In genomic region chr5:155044591-155044990, GRCh38 we compare ENCODE assay signal across 10 cellular contexts. TPM values are rescaled to one million over a fixed set of nuclear protein-coding genes. Genes with fewer than 3 reads are reported as not detected.
"Had no signal": no experiment of that assay in that cellular context is flagged by ENCODE, and none has a peak within 500 bp of the region (broad histone marks: within the 10 kb centered on the region; RNA-seq: fewer than 3 reads in every experiment).

No MANE protein-coding gene starts in this region.

- H3K4me3 Mint-ChIP-seq: HFFc6, IgD-negative memory B cell had no signal

- H3K27ac Mint-ChIP-seq: HFFc6, IgD-negative memory B cell had no signal

- H3K9ac ChIP-seq: GM23248 had no signal

- H3K4me1 Mint-ChIP-seq: IgD-negative memory B cell had no signal

- H3K27ac ChIP-seq: GM23248, HL-60 had no signal

- H3K9me3 ChIP-seq: HAP-1 had no signal

- H3K4me1 ChIP-seq: HAP-1 had no signal

- H2AFZ ChIP-seq: GM23248 had no signal

- H3K9me3 Mint-ChIP-seq: HFFc6 had no signal

- DNase-seq: GM23248, H7, HFFc6, KBM-7 had no signal

- H3K4me3 ChIP-seq: GM23248, HAP-1 had no signal

- H3K36me3 ChIP-seq: HAP-1 had no signal

- ATAC-seq: HCT116, HepG2 had no signal

- H3K36me3 Mint-ChIP-seq: IgD-negative memory B cell had no signal

RNA-seq across cellular contexts. Expression of gene KIF4B, which starts 31.0 kb away (rescaled TPM):
- total RNA-seq: GM23248, HT1080 had no signal
- polyA plus RNA-seq: GM23248, HepG2, IgD-negative memory B cell had no signal
